In the genomic region with DNA sequence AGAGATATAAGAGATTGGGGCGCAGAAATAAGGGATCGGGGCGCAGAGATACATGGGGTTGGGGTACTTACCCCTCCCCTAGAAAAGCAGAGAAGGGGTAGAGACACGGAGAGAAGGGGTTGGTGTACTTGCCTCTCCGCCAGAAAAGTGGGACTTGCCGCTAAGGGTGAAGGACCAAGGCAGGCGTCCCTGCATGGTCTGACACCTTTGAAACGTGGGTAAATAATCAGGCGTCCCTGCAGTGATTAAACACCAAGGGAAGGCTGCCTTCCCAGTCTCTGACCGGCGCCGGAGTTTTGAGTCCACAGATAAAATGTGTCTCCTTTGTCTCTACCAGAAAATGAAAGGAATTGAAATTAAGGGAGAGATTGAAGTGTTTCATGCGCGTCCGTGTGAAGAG, we compare ENCODE assay signal across 2 cellular contexts. TPM values are rescaled to one million over a fixed set of nuclear protein-coding genes. Genes with fewer than 3 reads are reported as not detected.
"Had no signal": no experiment of that assay in that cellular context is flagged by ENCODE, and none has a peak within 500 bp of the region (broad histone marks: within the 10 kb centered on the region; RNA-seq: fewer than 3 reads in every experiment).

No MANE protein-coding gene starts in this region.

RNA-seq across cellular contexts. Expression of a gene that starts 44.6 kb away (rescaled TPM):
- total RNA-seq: G401, GM12878 had no signal
- polyA plus RNA-seq: GM12878 had no signal
